ENCODE assay signal across 17 cellular contexts in the genomic region with DNA sequence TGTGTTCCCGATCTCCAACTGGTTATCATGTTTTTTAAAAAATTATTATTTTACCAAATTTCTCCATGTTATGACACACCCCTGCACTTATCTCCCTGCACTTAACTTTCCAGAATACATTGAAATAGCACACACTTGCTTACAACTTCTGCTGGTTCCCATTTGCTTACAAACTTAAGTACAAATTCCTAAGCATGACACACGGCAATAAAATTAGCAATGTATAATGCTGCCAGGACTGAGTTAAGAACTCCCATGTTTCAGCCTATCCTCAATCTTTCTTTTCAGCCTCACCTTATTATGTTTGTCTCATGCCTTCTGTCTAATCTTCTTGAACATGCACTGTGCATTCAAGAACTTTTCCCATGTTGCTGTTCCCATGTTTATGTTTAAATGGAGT. TPM values are rescaled to one million over a fixed set of nuclear protein-coding genes. Genes with fewer than 3 reads are reported as not detected.
DNase-seq lines count a peak whose midpoint lies in the region; ATAC-seq, FAIRE-seq and TF ChIP-seq lines count a peak whose summit lies in the region.
"Had no signal": no experiment of that assay in that cellular context is flagged by ENCODE, and none has a peak within 500 bp of the region (broad histone marks: within the 10 kb centered on the region; RNA-seq: fewer than 3 reads in every experiment).

No MANE protein-coding gene starts in this region.

- ATAC-seq in GM19467 (IDR thresholded peaks at IDR 0.05; ENCODE audit: unreplicated experiment) (no peak), GM19452 (IDR thresholded peaks at IDR 0.05; ENCODE audit: unreplicated experiment) (no peak)
- ATAC-seq: esophagus mucosa had no signal

- H2AFZ ChIP-seq in ACC112 (ENCODE audit: low read length, unreplicated experiment), result peak overlapping the region; percentile 45

- H3K27me3 ChIP-seq in ACC112 (ENCODE audit: insufficient read depth, low read length) (no peaks in the 10 kb centered on the region), kidney epithelial cell (ENCODE audit: control insufficient read depth, insufficient read depth, low read length) (no peaks in the 10 kb centered on the region)
- H3K27me3 ChIP-seq: BLaER1 treated with 17β-estradiol and CSF1 and Interleukin-3, amounts not matched to agents 10 nM and 100 nM had no signal

- no peak overlapping the region for H3K27ac ChIP-seq in ACC112 (ENCODE audit: low read depth, low read length)
- H3K27ac ChIP-seq: BLaER1 treated with 17β-estradiol and CSF1 and Interleukin-3, amounts not matched to agents 10 nM and 100 nM; VCaP had no signal

- no peak for TF ChIP-seq CTCF in cardiac fibroblast (IDR thresholded peaks at IDR 0.05; ENCODE audit: low read depth, low read length)
- TF ChIP-seq CTCF in kidney epithelial cell (IDR thresholded peaks at IDR 0.05; ENCODE audit: insufficient read depth, low read length, poor library complexity, severe bottlenecking), result no peak

- DNase-seq in HS-5 (ENCODE audit: low read depth) (peak; percentile 65), cardiac fibroblast (ENCODE audit: low read depth in 2 of 2) (peak; percentile 87 to 88), kidney epithelial cell (ENCODE audit: low read depth) (peak; percentile 44), SW480 (ENCODE audit: low spot score) (no peak), GM19239 (ENCODE audit: insufficient read length, low spot score) (no peak)
- DNase-seq: activated T-cell treated with anti-CD3 and anti-CD28 coated beads, Interleukin-2, amount 50 U/mL, for 1 hour; GOT3; NCI-H2227 treated with DMSO at 0.1 percent for 48 hours; RPMI8226 had no signal

- H3K4me3 ChIP-seq in ACC112 (ENCODE audit: low read depth, low read length) (peak overlapping the region; percentile 5; the same call in 1 of the 2 replicates), cardiac fibroblast (replicated peaks in 1 of 2; ENCODE audit: low read depth in 2 of 2, low read length in 2 of 2) (no peak overlapping the region), kidney epithelial cell (ENCODE audit: low read depth, low read length) (no peak overlapping the region)
- H3K4me3 ChIP-seq: BLaER1 treated with 17β-estradiol and CSF1 and Interleukin-3, amounts not matched to agents 10 nM and 100 nM had no signal

- H3K36me3 ChIP-seq in ACC112 (ENCODE audit: insufficient read depth, low read length) (no peaks in the 10 kb centered on the region), kidney epithelial cell (ENCODE audit: control insufficient read depth, insufficient read depth, low read length) (no peaks in the 10 kb centered on the region)
- H3K36me3 ChIP-seq: BLaER1 treated with 17β-estradiol and CSF1 and Interleukin-3, amounts not matched to agents 10 nM and 100 nM had no signal

- H3K4me1 ChIP-seq in ACC112 (ENCODE audit: control insufficient read depth, insufficient read depth, low read length, unreplicated experiment), result peaks cover 17% of the 10 kb centered on the region

- no peak for FAIRE-seq in GM19239 (lab: Jason Lieb, UNC)

- no peaks in the 10 kb centered on the region for H3K79me2 ChIP-seq in ACC112 (ENCODE audit: control insufficient read depth, insufficient read depth, low read length, unreplicated experiment)

RNA-seq across cellular contexts. Expression of gene PRPS1L1, which starts 40.8 kb away (rescaled TPM):
- total RNA-seq in kidney epithelial cell, result not detected in 2 replicates
- total RNA-seq: esophagus mucosa, liver, temporal lobe had no signal

RNA-seq across cellular contexts. Expression of gene SNX13, which starts 46.5 kb away (rescaled TPM):
- total RNA-seq in kidney epithelial cell, result 30.7 and 41.9 TPM in 2 replicates

Comparison
In these comparisons a context has a peak if more than half of its experiments do, and no peak if none do; other contexts are left out.
1. DNase-seq: peak in HS-5 (single experiment), cardiac fibroblast (2 of 2) and kidney epithelial cell (single experiment); none in SW480 (single experiment) and GM19239 (single experiment).